Comparison of ENCODE assay signal across 8 cellular contexts in the genomic region with DNA sequence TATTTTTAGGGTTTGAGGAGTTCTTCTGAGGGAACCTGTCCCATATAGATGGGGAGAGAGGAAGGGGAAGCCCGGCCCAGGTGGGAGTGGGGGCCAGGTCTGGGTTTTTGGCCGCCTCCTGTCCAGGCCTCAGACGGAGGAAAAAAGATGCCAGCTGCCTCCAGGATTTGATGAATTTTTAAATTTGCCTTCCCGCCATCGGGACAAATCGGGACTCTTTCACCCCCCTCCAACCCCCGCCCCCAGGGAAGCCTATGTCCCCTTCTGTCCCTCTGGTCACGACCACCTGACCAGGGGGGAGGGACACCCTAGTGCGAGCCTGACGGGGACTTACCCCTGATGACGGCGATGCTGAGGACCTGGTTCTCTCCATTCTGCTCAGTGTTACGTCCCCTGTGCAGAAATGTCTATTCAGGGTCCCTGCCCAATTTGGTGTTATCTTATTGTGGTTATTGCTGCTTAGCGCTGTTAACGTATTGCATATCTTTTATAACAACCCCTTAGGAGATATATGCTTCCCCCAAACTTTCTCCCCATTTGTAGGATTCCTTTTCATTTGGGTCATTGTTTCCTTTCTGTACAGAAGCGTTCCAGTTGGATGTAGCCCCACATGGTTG.
DNase-seq lines count a peak whose midpoint lies in the region; ATAC-seq lines count a peak whose summit lies in the region.

No MANE protein-coding gene starts in this region.

- H3K4me3 Mint-ChIP-seq in activated naive CD8-positive, alpha-beta T cell treated with anti-CD3 and anti-CD28 coated beads for 36 hours: peak overlapping the region; percentile 97

- peak overlapping the region; percentile 92 for H3K4me3 ChIP-seq in Jurkat, Clone E6-1 (ENCODE audit: low read length)

- peak; percentile 17 to 23 for DNase-seq in stimulated activated CD4-positive, alpha-beta T cell treated with anti-CD3 and anti-CD28 coated beads, Interleukin-2, amount 100 ng/mL, for 24 hours
- DNase-seq in stimulated activated CD4-positive, alpha-beta T cell treated with anti-CD3 and anti-CD28 coated beads, Interleukin-4, amount 100 ng/mL, for 1 hour: no peak
- no peak for DNase-seq in Jurkat, Clone E6-1 (ENCODE audit: low read depth, low spot score)
- DNase-seq in activated naive CD8-positive, alpha-beta T cell treated with anti-CD3 and anti-CD28 coated beads for 36 hours: peak; percentile 25
- DNase-seq in hepatic stellate cell (ENCODE audit: low spot score) (peak; percentile 37), sciatic nerve (ENCODE audit: low spot score) (no peak), amniotic stem cell (lab: John Stamatoyannopoulos, UW) (no peak)

- H3K4me1 Mint-ChIP-seq in activated naive CD8-positive, alpha-beta T cell treated with anti-CD3 and anti-CD28 coated beads for 36 hours: peaks cover 43% of the 10 kb centered on the region

- H3K9me3 Mint-ChIP-seq in activated naive CD8-positive, alpha-beta T cell treated with anti-CD3 and anti-CD28 coated beads for 36 hours: no peaks in the 10 kb centered on the region

- intact Hi-C loops in sciatic nerve (cut with DNase I): no loop called here

- peaks cover 24% of the 10 kb centered on the region for H3K36me3 Mint-ChIP-seq in activated naive CD8-positive, alpha-beta T cell treated with anti-CD3 and anti-CD28 coated beads for 36 hours

- peak; percentile 47 for ATAC-seq in sciatic nerve
- no peak for ATAC-seq in HG02571 (IDR thresholded peaks at IDR 0.05; ENCODE audit: unreplicated experiment)

- no peaks in the 10 kb centered on the region for H3K27me3 Mint-ChIP-seq in activated naive CD8-positive, alpha-beta T cell treated with anti-CD3 and anti-CD28 coated beads for 36 hours

- H3K27ac Mint-ChIP-seq in activated naive CD8-positive, alpha-beta T cell treated with anti-CD3 and anti-CD28 coated beads for 36 hours: peak overlapping the region; percentile 88

Comparison
In these comparisons a context has a peak if more than half of its experiments do, and no peak if none do; other contexts are left out.
1. DNase-seq: peak in stimulated activated CD4-positive, alpha-beta T cell treated with anti-CD3 and anti-CD28 coated beads, Interleukin-2, amount 100 ng/mL, for 24 hours (2 of 2), activated naive CD8-positive, alpha-beta T cell treated with anti-CD3 and anti-CD28 coated beads for 36 hours (single experiment) and hepatic stellate cell (single experiment); none in stimulated activated CD4-positive, alpha-beta T cell treated with anti-CD3 and anti-CD28 coated beads, Interleukin-4, amount 100 ng/mL, for 1 hour (single experiment), Jurkat, Clone E6-1 (single experiment), sciatic nerve (single experiment) and amniotic stem cell (single experiment).